11 cellular contexts compared by ENCODE assay signal in genomic region chr10:59678884-59679301, GRCh38. TPM values are rescaled to one million over a fixed set of nuclear protein-coding genes. Genes with fewer than 3 reads are reported as not detected.
DNase-seq lines count a peak whose midpoint lies in the region; ATAC-seq, FAIRE-seq and TF ChIP-seq lines count a peak whose summit lies in the region.
"Had no signal": no experiment of that assay in that cellular context is flagged by ENCODE, and none has a peak within 500 bp of the region (broad histone marks: within the 10 kb centered on the region; RNA-seq: fewer than 3 reads in every experiment).

No MANE protein-coding gene starts in this region.

- H3K4me2 ChIP-seq in HepG2 (ENCODE audit: low read depth, low read length), result no peak overlapping the region
- no peak overlapping the region for H3K4me2 ChIP-seq in GM12878 (ENCODE audit: control insufficient read depth, insufficient read depth)

- TF ChIP-seq CTCF in right lobe of liver (IDR thresholded peaks at IDR 0.05) (no peak), HepG2 (CRISPR knock-in tag; IDR thresholded peaks at IDR 0.05) (no peak), GM12878 (IDR thresholded peaks at IDR 0.05 in 2 of 3, conservative IDR thresholded peaks at IDR 0.05 in 1 of 3; ENCODE audit: control insufficient read depth in 2 of 3, extremely low read depth in 1 of 3, insufficient read depth in 1 of 3, low read depth in 3 of 3, low read length in 3 of 3) (no peak), WTC11 (IDR thresholded peaks at IDR 0.05) (no peak)

- DNase-seq in right lobe of liver (no peak), HepG2 (ENCODE audit: low spot score) (no peak), GM12878 (ENCODE audit: low read depth, low spot score) (no peak), cerebellar nuclear complex (lab: John Stamatoyannopoulos, UW) (no peak), NAMALWA (ENCODE audit: low spot score) (no peak), HuH-7 (ENCODE audit: low spot score) (no peak), WTC11 (ENCODE audit: low spot score) (no peak)

- CTCF ChIA-PET in HepG2 (lab: Yijun Ruan, JAX; ENCODE audit: low intra/inter-chr PET ratio, low total read pairs) (no interaction called here), GM12878 (lab: Yijun Ruan, JAX) (interaction anchor here (0.7 to 1.6 kb wide), 2 partner anchors 8 to 722 kb away, joined by 3 to 5 read pairs; no protein-coding TSS in a partner anchor), WTC11 (lab: Charles Lee) (interaction anchor here (1.8 kb wide), 1 partner anchor 53 kb away, joined by 6 read pairs; no protein-coding TSS in a partner anchor)

- H4K20me1 ChIP-seq in HepG2 (ENCODE audit: insufficient read depth, low read length) (no peaks in the 10 kb centered on the region), GM12878 (ENCODE audit: control insufficient read depth, insufficient read depth) (no peaks in the 10 kb centered on the region)

- peaks cover 12% of the 10 kb centered on the region for H3K4me1 Mint-ChIP-seq in WTC11

- H3K27me3 ChIP-seq in right lobe of liver (no peaks in the 10 kb centered on the region), HepG2 (ENCODE audit: control insufficient read depth in 1 of 2, insufficient read depth in 2 of 2, low read length in 2 of 2) (no peaks in the 10 kb centered on the region), GM12878 (replicated peaks in 1 of 2; ENCODE audit: control insufficient read depth in 2 of 2, insufficient read depth in 2 of 2, low read length in 1 of 2) (no peaks in the 10 kb centered on the region)

- in situ Hi-C loops in HepG2 (cut with HindIII; ENCODE audit: extremely low pct_ligation_motif_present, low pct_unique_long_range_greater_than_20kb) (no loop called here), GM12878 (cut with MboI) (no loop called here)

- TF ChIP-seq POLR2A in right lobe of liver (IDR thresholded peaks at IDR 0.05), result no peak
- no peak for TF ChIP-seq POLR2A in HepG2 (IDR thresholded peaks at IDR 0.05; ENCODE audit: insufficient read depth in 1 of 2, low read depth in 2 of 2, low read length in 2 of 2)
- TF ChIP-seq POLR2A in GM12878 (IDR thresholded peaks at IDR 0.05; ENCODE audit: low read depth, low read length), result no peak

- RAD21 ChIA-PET in GM12878 (lab: Charles Lee; ENCODE audit: unreplicated experiment), result no interaction called here

- H3K9me3 Mint-ChIP-seq in WTC11, result 0 out of 2 replicates have a peak, but pooled peaks cover 5% of the 10 kb centered on the region

- H3K4me1 ChIP-seq in right lobe of liver (no peaks in the 10 kb centered on the region), HepG2 (ENCODE audit: insufficient read depth, low read length) (peaks cover 20% of the 10 kb centered on the region), GM12878 (ENCODE audit: control insufficient read depth, insufficient read depth, low read length) (no peaks in the 10 kb centered on the region)

- H2AFZ ChIP-seq in HepG2 (ENCODE audit: low read length) (no peak overlapping the region), GM12878 (ENCODE audit: control insufficient read depth, low read depth, low read length) (no peak overlapping the region)

- H3K27ac Mint-ChIP-seq in WTC11, result no peak overlapping the region
- H3K27ac Mint-ChIP-seq: B cell had no signal

- H3K4me3 ChIP-seq in right lobe of liver, result no peak overlapping the region
- no peak overlapping the region for H3K4me3 ChIP-seq in HepG2 (replicated peaks in 1 of 3; ENCODE audit: insufficient read depth in 1 of 3, low read depth in 2 of 3, low read length in 3 of 3)
- H3K4me3 ChIP-seq in GM12878, result no peak overlapping the region
- H3K4me3 ChIP-seq: SK-N-MC had no signal

- no peak overlapping the region for H3K27ac ChIP-seq in right lobe of liver
- H3K27ac ChIP-seq in HepG2 (ENCODE audit: extremely low read length, insufficient read depth, low read length), result no peak overlapping the region
- no peak overlapping the region for H3K27ac ChIP-seq in GM12878 (ENCODE audit: control insufficient read depth, insufficient read depth)
- H3K27ac ChIP-seq: SK-N-MC had no signal

- no peak for FAIRE-seq in HepG2 (lab: Jason Lieb, UNC)
- FAIRE-seq in GM12878 (lab: Jason Lieb, UNC), result no peak
- FAIRE-seq: islet of Langerhans had no signal

- H3K9me3 ChIP-seq in right lobe of liver, result no peaks in the 10 kb centered on the region
- H3K9me3 ChIP-seq in HepG2 (ENCODE audit: low read length), result no peaks in the 10 kb centered on the region
- H3K9me3 ChIP-seq in GM12878 (replicated peaks; ENCODE audit: control insufficient read depth, insufficient read depth, low read length), result no peaks in the 10 kb centered on the region

- ATAC-seq in right lobe of liver (peak in 3 of 4 donors; percentile 19 to 62 (median 32)), HepG2 (no peak), HG03139 (IDR thresholded peaks at IDR 0.05; ENCODE audit: unreplicated experiment) (peak; percentile 52), GM12878 (peak; percentile 65), WTC11 (no peak)

- TF ChIP-seq RAD21 in HepG2 (CRISPR knock-in tag; IDR thresholded peaks at IDR 0.05), result no peak
- no peak for TF ChIP-seq RAD21 in GM12878 (IDR thresholded peaks at IDR 0.05; ENCODE audit: insufficient read depth, low read depth, low read length)

- intact Hi-C loops in right lobe of liver (cut with DNase I) (no loop called here), HepG2 (cut with micrococcal nuclease; ENCODE audit: unreplicated experiment) (no loop called here), GM12878 (cut with micrococcal nuclease; ENCODE audit: unreplicated experiment) (no loop called here)

- no TSS peak for BruUV-seq in HepG2 (replicated peaks; lab: Mats Ljungman, UMichigan)
- BruUV-seq in GM12878 (replicated peaks; lab: Mats Ljungman, UMichigan), result no TSS peak

- no peaks in the 10 kb centered on the region for H3K36me3 Mint-ChIP-seq in WTC11

- SMC1A ChIA-PET in GM12878 (lab: Charles Lee; ENCODE audit: uncharacterized antibody, unreplicated experiment), result no interaction called here

- 32% methylated on average over 4 of the region's 4 CpGs for WGBS in right lobe of liver (ENCODE audit: insufficient coverage, low coverage, low lambda C conversion rate, missing lambda C conversion rate)
- WGBS in HepG2 (ENCODE audit: low lambda C conversion rate), result 18% methylated on average over 4 of the region's 4 CpGs
- WGBS in GM12878 (ENCODE audit: insufficient coverage, insufficient replicate concordance, low lambda C conversion rate, missing lambda C conversion rate), result 3% methylated on average over 4 of the region's 4 CpGs

- H3K36me3 ChIP-seq in right lobe of liver (no peaks in the 10 kb centered on the region), HepG2 (replicated peaks in 1 of 2; ENCODE audit: control insufficient read depth in 1 of 2, insufficient read depth in 2 of 2, low read length in 2 of 2) (no peaks in the 10 kb centered on the region), GM12878 (ENCODE audit: control insufficient read depth in 2 of 2, insufficient read depth in 2 of 2, low read length in 1 of 2) (no peaks in the 10 kb centered on the region)

- H3K27me3 Mint-ChIP-seq in WTC11 (ENCODE audit: low read depth), result no peaks in the 10 kb centered on the region
- H3K27me3 Mint-ChIP-seq: B cell had no signal

- POLR2A ChIA-PET in HepG2 (lab: Yijun Ruan, JAX) (no interaction called here), GM12878 (lab: Charles Lee) (no interaction called here), WTC11 (lab: Charles Lee) (no interaction called here)

- no peak for TF ChIP-seq EP300 in HepG2 (IDR thresholded peaks at IDR 0.05; ENCODE audit: low read depth in 2 of 2, low read length in 2 of 2)
- TF ChIP-seq EP300 in HepG2 (CRISPR knock-in tag; IDR thresholded peaks at IDR 0.05; ENCODE audit: borderline replicate concordance), result no peak
- TF ChIP-seq EP300 in GM12878 (IDR thresholded peaks at IDR 0.05; ENCODE audit: borderline replicate concordance in 1 of 2, control insufficient read depth in 1 of 2, low read depth in 2 of 2, low read length in 2 of 2), result no peak

- no peaks in the 10 kb centered on the region for H3K79me2 ChIP-seq in HepG2 (ENCODE audit: insufficient read depth, low read length)
- no peaks in the 10 kb centered on the region for H3K79me2 ChIP-seq in GM12878 (ENCODE audit: control insufficient read depth, insufficient read depth, low read length)

- H3K9ac ChIP-seq in HepG2 (ENCODE audit: insufficient read depth, low read depth, low read length), result no peak overlapping the region
- H3K9ac ChIP-seq in GM12878 (ENCODE audit: control insufficient read depth, insufficient read depth, low read length), result no peak overlapping the region

- H3K4me3 Mint-ChIP-seq in WTC11, result no peak overlapping the region
- H3K4me3 Mint-ChIP-seq: B cell had no signal

RNA-seq across cellular contexts. Expression of gene SLC16A9, which starts 30.8 kb away (rescaled TPM):
- total RNA-seq in right lobe of liver (1 to 10 TPM in 2 of 6 experiments, under 1 TPM in 2, not detected in 2; 0.42 to 1.2 (median 0.89) TPM), HepG2 (2016; rRNA removed; fragmentation: Illumina TruSeq; extraction: Trizol) (0.07 and 0.09 TPM in 2 replicates), GM12878 (2014; rRNA removed) (5.9 and 6.8 TPM in 2 replicates), GM12878 (2014; rRNA removed; fragmentation: Illumina TruSeq; extraction: Trizol) (6.2 TPM in 2 replicates), GM12878 (2021) (4.8 and 4.9 TPM in 2 replicates), WTC11 (2021) (4.0 to 5.5 TPM (median 4.7 TPM) in 3 replicates)
- total RNA-seq in HepG2 (2016; cell fraction: cytosol; rRNA removed; fragmentation: Illumina TruSeq; extraction: Trizol; ENCODE audit: low read depth), result not detected in 2 replicates
- 0.04 and 0.09 TPM in 2 replicates for total RNA-seq in HepG2 (2016; cell fraction: insoluble cytoplasmic fraction; rRNA removed; fragmentation: Illumina TruSeq; extraction: Trizol)
- total RNA-seq in HepG2 (2016; cell fraction: membrane; rRNA removed; fragmentation: Illumina TruSeq; extraction: Trizol), result not detected in 2 replicates
- 0.09 TPM in 1 of 2 replicates, not detected in the other for total RNA-seq in HepG2 (2016; cell fraction: nucleus; rRNA removed; fragmentation: Illumina TruSeq; extraction: Trizol)
- polyA plus RNA-seq in HepG2 (2011; rRNA removed) (0.01 and 0.08 TPM in 2 replicates), GM12878 (2011; rRNA removed) (0.81 and 0.86 TPM in 2 replicates), GM12878 (2014; fragmentation: Illumina TruSeq; extraction: Trizol) (5.9 and 6.6 TPM in 2 replicates), GM12878 (2014; fragmentation: Nextera tagmentation; extraction: Ambion mirVana) (1 to 10 TPM; 1.5 to 1.9 TPM), GM12878 (2014; rRNA removed) (4.3 and 4.4 TPM in 2 replicates), GM12878 (2016; fragmentation: Nextera tagmentation; extraction: Ambion mirVana) (1 to 10 TPM; 3.3 to 4.2 TPM)
- polyA plus RNA-seq in HepG2 (2011; cell fraction: cytosol; rRNA removed), result 0.01 and 0.06 TPM in 2 replicates
- polyA plus RNA-seq in HepG2 (2011; cell fraction: nucleus; rRNA removed), result 0.09 TPM in 1 of 2 replicates, not detected in the other
- 0.04 TPM in 1 of 2 replicates, not detected in the other for polyA plus RNA-seq in HepG2 (2012)
- not detected in 2 replicates for polyA plus RNA-seq in HepG2 (2016; cell fraction: cytosol; fragmentation: Illumina TruSeq; extraction: Trizol; ENCODE audit: low read depth)
- 0.08 TPM in 1 of 2 replicates, not detected in the other for polyA plus RNA-seq in HepG2 (2016; cell fraction: insoluble cytoplasmic fraction; fragmentation: Illumina TruSeq; extraction: Trizol; ENCODE audit: low read depth)
- not detected in 2 replicates for polyA plus RNA-seq in HepG2 (2016; cell fraction: membrane; fragmentation: Illumina TruSeq; extraction: Trizol; ENCODE audit: low read depth)
- polyA plus RNA-seq in HepG2 (2016; cell fraction: nucleus; fragmentation: Illumina TruSeq; extraction: Trizol; ENCODE audit: insufficient read depth, low read depth), result 0.25 TPM in 1 of 2 replicates, not detected in the other
- polyA minus RNA-seq in HepG2 (2011; rRNA and poly(A)+ RNA removed; ENCODE audit: low replicate concordance), result not detected in 2 replicates
- not detected in 2 replicates for polyA minus RNA-seq in HepG2 (2011; cell fraction: cytosol; rRNA and poly(A)+ RNA removed)
- 0.12 TPM in 1 of 2 replicates, not detected in the other for polyA minus RNA-seq in HepG2 (2011; cell fraction: nucleus; rRNA and poly(A)+ RNA removed)
- total RNA-seq in GM12878 (2013; cell fraction: nucleolus; rRNA removed), result 0.90 and 0.91 TPM in 2 replicates
- polyA plus RNA-seq in GM12878 (2011; ENCODE audit: low read depth), result 0.49 TPM
- 0.28 and 0.45 TPM in 2 replicates for polyA plus RNA-seq in GM12878 (2011; cell fraction: cytosol; rRNA removed)
- polyA plus RNA-seq in GM12878 (2011; cell fraction: nucleus; rRNA removed), result 0.24 and 0.31 TPM in 2 replicates
- 0.69 and 1.4 TPM in 2 replicates for polyA plus RNA-seq in GM12878 (2012)
- 0.37 and 0.41 TPM in 2 replicates for polyA minus RNA-seq in GM12878 (2011; rRNA and poly(A)+ RNA removed)
- polyA minus RNA-seq in GM12878 (2011; cell fraction: cytosol; rRNA and poly(A)+ RNA removed), result not detected in 2 replicates
- polyA minus RNA-seq in GM12878 (2011; cell fraction: nucleus; rRNA and poly(A)+ RNA removed), result 0.12 TPM in 1 of 2 replicates, not detected in the other
- total RNA-seq: B cell had no signal

Comparison
In these comparisons a context has a peak if more than half of its experiments do, and no peak if none do; other contexts are left out.
1. ATAC-seq: peak in right lobe of liver (3 of 4), HG03139 (single experiment) and GM12878 (single experiment); none in HepG2 (single experiment) and WTC11 (single experiment).